Comparison of ENCODE assay signal across 9 cellular contexts in the genomic region with DNA sequence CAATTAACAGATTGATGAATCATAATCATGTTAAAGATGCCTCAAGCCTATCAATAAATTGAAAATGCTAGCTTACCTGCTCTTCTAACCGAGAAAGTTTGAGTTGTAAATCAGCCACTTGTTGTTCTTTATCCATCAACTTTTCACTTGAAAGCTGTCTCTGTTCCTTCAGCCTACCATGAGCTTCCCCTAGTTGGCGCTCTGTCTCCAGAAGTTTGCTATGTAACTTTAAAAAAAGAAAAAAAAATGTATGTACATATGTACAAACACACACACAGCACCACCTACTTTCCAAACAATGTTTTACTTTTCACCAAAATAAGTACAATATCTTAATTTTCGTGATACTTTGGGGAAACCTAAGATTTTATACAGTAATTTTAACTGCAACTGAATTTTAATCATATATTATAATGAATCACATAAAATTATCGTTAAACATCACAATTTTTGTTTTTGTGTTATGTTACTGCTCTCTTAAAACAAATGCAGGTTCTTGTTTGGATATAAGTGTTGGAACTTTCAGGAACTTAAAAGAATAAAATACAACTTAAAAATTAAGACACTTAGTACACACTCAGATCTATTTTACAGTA.
DNase-seq lines count a peak whose midpoint lies in the region; FAIRE-seq and TF ChIP-seq lines count a peak whose summit lies in the region.
"Had no signal": no experiment of that assay in that cellular context is flagged by ENCODE, and none has a peak within 500 bp of the region (broad histone marks: within the 10 kb centered on the region; RNA-seq: fewer than 3 reads in every experiment).

No MANE protein-coding gene starts in this region.

- H2AFZ ChIP-seq in H9 (ENCODE audit: low read length) (no peak overlapping the region), mammary epithelial cell (ENCODE audit: low read depth, low read length) (no peak overlapping the region)

- H2BK5ac ChIP-seq in H9 (ENCODE audit: insufficient read length, low read length) (no peak overlapping the region), mesendoderm (ENCODE audit: low read length) (no peak overlapping the region)

- FAIRE-seq in RCC 7860 (lab: Jason Lieb, UNC) = peak; percentile 46

- no peak overlapping the region for H4K5ac ChIP-seq in H9 (ENCODE audit: insufficient read length, low read depth, low read length)
- H4K5ac ChIP-seq in mesendoderm (ENCODE audit: low read length) = no peak overlapping the region

- H3K27me3 ChIP-seq in H9 (ENCODE audit: insufficient read depth, low read length) (no peaks in the 10 kb centered on the region), mammary epithelial cell (ENCODE audit: insufficient read depth, low read length) (no peaks in the 10 kb centered on the region), mesendoderm (ENCODE audit: insufficient read depth, low read length, poor library complexity) (no peaks in the 10 kb centered on the region)

- peak; percentile 71 for TF ChIP-seq CTCF in Calu3 (IDR thresholded peaks at IDR 0.05; ENCODE audit: unreplicated experiment)
- peak; percentile 79 for TF ChIP-seq CTCF in H9 (conservative IDR thresholded peaks at IDR 0.05)
- peak; percentile 87 to 92 for TF ChIP-seq CTCF in mammary epithelial cell (conservative IDR thresholded peaks at IDR 0.05 in 1 of 2, IDR thresholded peaks at IDR 0.05 in 1 of 2; ENCODE audit: extremely low read depth in 1 of 2, insufficient read depth in 1 of 2, low read depth in 1 of 2, low read length in 2 of 2)

- H3K23ac ChIP-seq in H9 (ENCODE audit: insufficient read length, low read depth, low read length) (no peak overlapping the region), mesendoderm (ENCODE audit: low read length) (no peak overlapping the region)

- no peak overlapping the region for H3T11ph ChIP-seq in H9 (ENCODE audit: low read length)

- H2AK5ac ChIP-seq in H9 (ENCODE audit: insufficient read length, low read length) (no peak overlapping the region), mesendoderm (ENCODE audit: low read length) (no peak overlapping the region)

- no peaks in the 10 kb centered on the region for H4K20me1 ChIP-seq in H9 (ENCODE audit: control insufficient read depth, insufficient read depth, insufficient read length)
- no peaks in the 10 kb centered on the region for H4K20me1 ChIP-seq in mammary epithelial cell (ENCODE audit: insufficient read depth, low read length)

- H3K4me3 ChIP-seq in mammary epithelial cell (replicated peaks in 1 of 3; ENCODE audit: insufficient read depth in 1 of 3, low read depth in 2 of 3, low read length in 3 of 3) = no peak overlapping the region
- no peak overlapping the region for H3K4me3 ChIP-seq in mesendoderm (ENCODE audit: low read length)

- H3K27me3 Mint-ChIP-seq in Calu3 (ENCODE audit: unreplicated experiment) (no peaks in the 10 kb centered on the region), H9 (ENCODE audit: low read depth) (no peaks in the 10 kb centered on the region)
- H3K27me3 Mint-ChIP-seq: activated B cell treated with CpG ODN at 0.5 μM for 24 hours had no signal

- H3K79me2 ChIP-seq in H9 (ENCODE audit: insufficient read depth, low read length) (no peaks in the 10 kb centered on the region), mammary epithelial cell (ENCODE audit: insufficient read depth, low read length) (no peaks in the 10 kb centered on the region), mesendoderm (ENCODE audit: control insufficient read depth, insufficient read depth, low read length) (no peaks in the 10 kb centered on the region)

- H3K56ac ChIP-seq in H9 (ENCODE audit: insufficient read length, low read depth, low read length) = no peak overlapping the region
- H3K56ac ChIP-seq in mesendoderm (ENCODE audit: low read length) = no peak overlapping the region

- no peaks in the 10 kb centered on the region for H3K79me1 ChIP-seq in H9 (ENCODE audit: insufficient read depth, low read depth, low read length, poor library complexity, severe bottlenecking)
- H3K79me1 ChIP-seq in mesendoderm (ENCODE audit: low read length) = no peaks in the 10 kb centered on the region

- H3K4me1 ChIP-seq in H9 (ENCODE audit: insufficient read depth, low read length) (no peaks in the 10 kb centered on the region), mammary epithelial cell (ENCODE audit: insufficient read depth, low read length) (no peaks in the 10 kb centered on the region), mesendoderm (ENCODE audit: control insufficient read depth, low read depth, low read length) (no peaks in the 10 kb centered on the region)

- DNase-seq in Calu3 = peak; percentile 41
- no peak for DNase-seq in H9
- peak; percentile 46 for DNase-seq in RCC 7860 (ENCODE audit: low spot score)
- peak; percentile 30 for DNase-seq in mammary epithelial cell
- DNase-seq in mesendoderm = peak; percentile 40
- no peak for DNase-seq in caudate nucleus (lab: John Stamatoyannopoulos, UW)
- DNase-seq in KG1 (lab: John Stamatoyannopoulos, UW) = no peak
- no peak for DNase-seq in NCI-H2081 treated with DMSO at 0.1 percent for 48 hours (lab: John Stamatoyannopoulos, UW)
- DNase-seq: activated B cell treated with CpG ODN at 0.5 μM for 24 hours had no signal

- H3K4me2 ChIP-seq in H9 (ENCODE audit: insufficient read depth, insufficient read length, low read length) = no peak overlapping the region
- H3K4me2 ChIP-seq in mammary epithelial cell (ENCODE audit: insufficient read depth, low read depth, low read length) = no peak overlapping the region
- H3K4me2 ChIP-seq in mesendoderm (ENCODE audit: low read length) = no peak overlapping the region

- H3K36me3 Mint-ChIP-seq in Calu3 (ENCODE audit: insufficient read depth, unreplicated experiment) = no peaks in the 10 kb centered on the region
- peaks cover 2 to 16% (median 10%) of the 10 kb centered on the region in 3 experiments; a peak in 5 of 7 replicates for H3K36me3 Mint-ChIP-seq in H9 (ENCODE audit: insufficient read depth in 1 of 3, low read depth in 3 of 3)

- H3K9ac ChIP-seq in H9 (ENCODE audit: extremely low read depth, insufficient read length, low read length) (no peak overlapping the region), mammary epithelial cell (ENCODE audit: insufficient read depth, low read length) (no peak overlapping the region), mesendoderm (ENCODE audit: low read length) (no peak overlapping the region)

- H2BK15ac ChIP-seq in H9 (ENCODE audit: low read depth, low read length) (no peak overlapping the region), mesendoderm (replicated peaks; ENCODE audit: low read depth) (no peak overlapping the region)

- H3K14ac ChIP-seq in H9 (ENCODE audit: insufficient read depth, low read length) = no peak overlapping the region

- no peak overlapping the region for H2BK120ac ChIP-seq in H9 (ENCODE audit: low read depth, low read length, poor library complexity, severe bottlenecking)
- H2BK120ac ChIP-seq in mesendoderm (ENCODE audit: low read depth, low read length) = no peak overlapping the region

- no TSS peak for BruUV-seq in Calu3 (replicated peaks; lab: Mats Ljungman, UMichigan)
- BruUV-seq in mammary epithelial cell (replicated peaks; lab: Mats Ljungman, UMichigan) = no TSS peak

- no peak overlapping the region for H3K27ac ChIP-seq in H9 (ENCODE audit: insufficient read length, low read depth, low read length)
- no peak overlapping the region for H3K27ac ChIP-seq in mammary epithelial cell (ENCODE audit: insufficient read depth, low read depth, low read length)
- no peak overlapping the region for H3K27ac ChIP-seq in mesendoderm (ENCODE audit: low read depth, low read length)
- no peak overlapping the region for H3K27ac ChIP-seq in caudate nucleus (ENCODE audit: low read depth, low read length)

- H4K8ac ChIP-seq in H9 (replicated peaks; ENCODE audit: insufficient read length, low read depth, low read length) (no peak overlapping the region), mesendoderm (ENCODE audit: low read depth, low read length) (no peak overlapping the region)

- in situ Hi-C loops in mammary epithelial cell (cut with MboI; ENCODE audit: low sequenced_read_pairs in 2 of 2) = no loop called here

- H3K4ac ChIP-seq in H9 (ENCODE audit: low read depth, low read length) (no peak overlapping the region), mesendoderm (ENCODE audit: low read depth, low read length) (no peak overlapping the region)

- H3K36me3 ChIP-seq in mammary epithelial cell (ENCODE audit: insufficient read depth, low read length) (peaks cover 7% of the 10 kb centered on the region), mesendoderm (ENCODE audit: control insufficient read depth, insufficient read depth, low read length) (no peaks in the 10 kb centered on the region)

- H3K18ac ChIP-seq in H9 (ENCODE audit: insufficient read length, low read depth, low read length) (no peak overlapping the region), mesendoderm (ENCODE audit: low read length) (no peak overlapping the region)

- CTCF ChIA-PET in Calu3 (lab: Charles Lee) = interaction anchor here (0.7 to 1.0 kb wide), 6 partner anchors 14 to 1274 kb away, joined by 3 to 4 read pairs (median 3); partner anchors contain the start of gene EEA1
- CTCF ChIA-PET in mammary epithelial cell (lab: Charles Lee; ENCODE audit: low non-redundant PET) = interaction anchor here (0.5 to 1.0 kb wide), 2 partner anchors 19 to 159 kb away, joined by 4 to 8 read pairs; no protein-coding TSS in a partner anchor

- intact Hi-C loops in Calu3 (cut with micrococcal nuclease; ENCODE audit: unreplicated experiment) = loop anchor here (5.0 kb wide), 2 partner anchors 554 to 569 kb away; no protein-coding TSS in a partner anchor
- intact Hi-C loops in mammary epithelial cell (cut with micrococcal nuclease) = loop anchor here (5.0 kb wide), 3 partner anchors 111 to 569 kb away; no protein-coding TSS in a partner anchor

- no peak overlapping the region for H3K27ac Mint-ChIP-seq in Calu3 (ENCODE audit: unreplicated experiment)
- no peak overlapping the region for H3K27ac Mint-ChIP-seq in H9
- H3K27ac Mint-ChIP-seq: activated B cell treated with CpG ODN at 0.5 μM for 24 hours had no signal

- no peaks in the 10 kb centered on the region for H3K4me1 Mint-ChIP-seq in Calu3 (ENCODE audit: low read depth, unreplicated experiment)
- H3K4me1 Mint-ChIP-seq in H9 = no peaks in the 10 kb centered on the region
- H3K4me1 Mint-ChIP-seq: activated B cell treated with CpG ODN at 0.5 μM for 24 hours had no signal

- no CpG with 5 or more reads among the region's 4 CpGs for WGBS in H9 (ENCODE audit: extremely low coverage, insufficient read length, low lambda C conversion rate)
- 77% methylated on average over 4 of the region's 4 CpGs for WGBS in mammary epithelial cell (ENCODE audit: low coverage, missing lambda C conversion rate)
- 100% methylated on average over 1 of the region's 4 CpGs for WGBS in mesendoderm (ENCODE audit: extremely low coverage, insufficient coverage, low lambda C conversion rate)

- H3K9me3 ChIP-seq in H9 (ENCODE audit: control insufficient read depth, low read depth, low read length) = no peaks in the 10 kb centered on the region
- no peaks in the 10 kb centered on the region for H3K9me3 ChIP-seq in mammary epithelial cell (replicated peaks; ENCODE audit: insufficient read depth, low read length)

- no peak overlapping the region for H2BK20ac ChIP-seq in H9 (ENCODE audit: low read depth, low read length, poor library complexity, severe bottlenecking)

- no peak overlapping the region for H4K91ac ChIP-seq in H9 (ENCODE audit: insufficient read length, low read depth, low read length)

- H2BK12ac ChIP-seq in H9 (ENCODE audit: insufficient read length, low read depth, low read length) = no peak overlapping the region

- dilution Hi-C loops in mammary epithelial cell (cut with HindIII; ENCODE audit: low sequenced_read_pairs) = no loop called here

- H3K9me3 Mint-ChIP-seq in Calu3 (ENCODE audit: low read depth, unreplicated experiment) (no peaks in the 10 kb centered on the region), H9 (no peaks in the 10 kb centered on the region)
- H3K9me3 Mint-ChIP-seq: activated B cell treated with CpG ODN at 0.5 μM for 24 hours had no signal

- H3K4me3 Mint-ChIP-seq in Calu3 (ENCODE audit: low read depth, unreplicated experiment) (no peak overlapping the region), H9 (no peak overlapping the region)
- H3K4me3 Mint-ChIP-seq: activated B cell treated with CpG ODN at 0.5 μM for 24 hours had no signal

- no peaks in the 10 kb centered on the region for H3K23me2 ChIP-seq in H9 (ENCODE audit: insufficient read length, low read depth, low read length, poor library complexity, severe bottlenecking)

Comparison
In these comparisons a context has a peak if more than half of its experiments do, and no peak if none do; other contexts are left out.
1. DNase-seq: peak in Calu3 (single experiment), RCC 7860 (single experiment), mammary epithelial cell (single experiment) and mesendoderm (single experiment); none in H9 (single experiment), caudate nucleus (0 of 61), KG1 (single experiment) and NCI-H2081 treated with DMSO at 0.1 percent for 48 hours (single experiment).
2. Peak in every context shown above with its lines, with median percentiles within 50 percentile points of each other: CTCF ChIP-seq.